Comparison of ENCODE assay signal across 30 cellular contexts in the genomic region with DNA sequence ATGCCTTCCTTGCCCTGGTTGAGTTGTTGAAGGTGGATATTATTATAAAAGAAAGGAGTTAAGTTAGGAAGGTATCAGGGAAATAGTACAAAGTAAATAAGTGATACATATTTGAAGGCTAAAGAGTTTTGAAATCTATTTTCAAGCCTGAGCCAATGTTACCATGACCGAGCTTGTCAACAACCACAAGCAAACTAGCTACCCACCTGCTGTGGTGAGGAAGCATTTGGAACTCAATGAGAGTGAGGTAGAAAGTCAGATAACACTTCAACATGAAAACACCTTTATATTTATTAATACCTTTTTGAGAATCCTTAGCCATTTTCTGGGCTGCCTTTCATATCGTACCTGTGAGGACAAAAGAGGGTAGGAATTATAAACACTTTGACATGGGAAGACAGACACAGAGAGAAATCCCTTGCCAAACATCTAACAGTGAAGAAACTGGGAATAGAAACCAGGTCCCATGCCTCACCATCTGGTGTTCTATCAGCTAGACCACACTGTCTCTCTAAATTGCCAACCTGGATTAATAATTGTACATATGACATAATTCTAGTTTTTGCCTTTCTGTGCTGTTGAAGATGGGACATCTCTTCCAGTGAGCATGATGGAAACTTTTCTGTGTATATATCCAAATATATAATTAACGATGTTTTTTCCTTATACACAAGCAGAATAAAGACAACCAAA.
"Had no signal": no experiment of that assay in that cellular context is flagged by ENCODE, and none has a peak within 500 bp of the region (broad histone marks: within the 10 kb centered on the region; RNA-seq: fewer than 3 reads in every experiment).

No MANE protein-coding gene starts in this region.

- H3K4me3 Mint-ChIP-seq: activated B cell treated with CpG ODN at 0.5 μM for 24 hours; activated CD4-positive, alpha-beta memory T cell treated with anti-CD3 and anti-CD28 coated beads, Interleukin-2, amount 10 ng/mL, durations not matched to agents 7 days and 5 days; activated CD8-positive, alpha-beta memory T cell treated with anti-CD3 and anti-CD28 coated beads, Interleukin-2, amount 10 ng/mL, durations not matched to agents 7 days and 5 days; activated naive CD4-positive, alpha-beta T cell treated with anti-CD3 and anti-CD28 coated beads, Interleukin-2, amount 10 ng/mL, durations not matched to agents 7 days and 5 days; activated naive CD8-positive, alpha-beta T cell; activated naive CD8-positive, alpha-beta T cell treated with anti-CD3 and anti-CD28 coated beads, Interleukin-2, amount 50 U/mL, for 24 hours; central memory CD8-positive, alpha-beta T cell had no signal

- H3K36me3 Mint-ChIP-seq: activated CD8-positive, alpha-beta memory T cell treated with anti-CD3 and anti-CD28 coated beads, Interleukin-2, amount 10 ng/mL, durations not matched to agents 7 days and 5 days; activated naive CD4-positive, alpha-beta T cell treated with anti-CD3 and anti-CD28 coated beads, Interleukin-2, amount 10 ng/mL, durations not matched to agents 7 days and 5 days; activated naive CD8-positive, alpha-beta T cell had no signal

- H3K4me2 ChIP-seq: PC-9 had no signal

- DNase-seq: activated B cell treated with CpG ODN at 0.5 μM for 24 hours; activated CD4-positive, alpha-beta memory T cell treated with anti-CD3 and anti-CD28 coated beads, Interleukin-2, amount 10 ng/mL, durations not matched to agents 7 days and 5 days; activated CD4-positive, alpha-beta T cell treated with anti-CD3 and anti-CD28 coated beads for 48 hours; activated CD4-positive, CD25-positive, alpha-beta regulatory T cell treated with anti-CD3 and anti-CD28 coated beads, Interleukin-2, amount 50 U/mL, for 72 hours; activated CD8-positive, alpha-beta memory T cell treated with anti-CD3 and anti-CD28 coated beads for 24 hours; activated CD8-positive, alpha-beta memory T cell treated with anti-CD3 and anti-CD28 coated beads, Interleukin-2, amount 10 ng/mL, durations not matched to agents 7 days and 5 days; activated CD8-positive, alpha-beta memory T cell treated with anti-CD3 and anti-CD28 coated beads, Interleukin-2, amount 50 U/mL, for 48 hours; activated effector memory CD4-positive, alpha-beta T cell treated with Interleukin-2 at 50 U/mL for 16 hours; activated naive CD4-positive, alpha-beta T cell treated with anti-CD3 and anti-CD28 coated beads, Interleukin-2, amount 10 ng/mL, durations not matched to agents 7 days and 5 days; activated naive CD8-positive, alpha-beta T cell treated with anti-CD3 and anti-CD28 coated beads, Interleukin-2, amount 50 U/mL, for 24 hours; activated T-cell treated with anti-CD3 and anti-CD28 coated beads, Interleukin-2, amount 50 U/mL, for 48 hours; anterior cingulate cortex; brain microvascular endothelial cell; NCI-H1105; NCI-H1417 treated with DMSO at 0.1 percent for 48 hours; NCI-H2029; NCI-H345; NCI-H524 treated with DMSO at 0.1 percent for 48 hours; PC-9; SIG-M5; T-helper 1 cell; T-helper 2 cell; T-helper 9 cell had no signal

- H3K27ac ChIP-seq: brain microvascular endothelial cell, cardiac muscle cell, PC-9, RWPE1, VCaP had no signal

- H3K4me3 ChIP-seq: cardiac muscle cell, PC-9 had no signal

- H3K27ac Mint-ChIP-seq: activated B cell treated with CpG ODN at 0.5 μM for 24 hours; activated CD4-positive, alpha-beta memory T cell treated with anti-CD3 and anti-CD28 coated beads, Interleukin-2, amount 10 ng/mL, durations not matched to agents 7 days and 5 days; activated CD8-positive, alpha-beta memory T cell treated with anti-CD3 and anti-CD28 coated beads, Interleukin-2, amount 10 ng/mL, durations not matched to agents 7 days and 5 days; activated naive CD4-positive, alpha-beta T cell treated with anti-CD3 and anti-CD28 coated beads, Interleukin-2, amount 10 ng/mL, durations not matched to agents 7 days and 5 days; activated naive CD8-positive, alpha-beta T cell; activated naive CD8-positive, alpha-beta T cell treated with anti-CD3 and anti-CD28 coated beads, Interleukin-2, amount 50 U/mL, for 24 hours had no signal

- H3K27me3 Mint-ChIP-seq: activated B cell treated with CpG ODN at 0.5 μM for 24 hours; activated CD4-positive, alpha-beta memory T cell treated with anti-CD3 and anti-CD28 coated beads, Interleukin-2, amount 10 ng/mL, durations not matched to agents 7 days and 5 days; activated CD8-positive, alpha-beta memory T cell treated with anti-CD3 and anti-CD28 coated beads, Interleukin-2, amount 10 ng/mL, durations not matched to agents 7 days and 5 days; activated naive CD4-positive, alpha-beta T cell treated with anti-CD3 and anti-CD28 coated beads, Interleukin-2, amount 10 ng/mL, durations not matched to agents 7 days and 5 days; activated naive CD8-positive, alpha-beta T cell; activated naive CD8-positive, alpha-beta T cell treated with anti-CD3 and anti-CD28 coated beads, Interleukin-2, amount 50 U/mL, for 24 hours; central memory CD8-positive, alpha-beta T cell had no signal

- ATAC-seq: activated CD8-positive, alpha-beta memory T cell treated with anti-CD3 and anti-CD28 coated beads, Interleukin-2, amount 10 ng/mL, durations not matched to agents 7 days and 5 days; activated naive CD8-positive, alpha-beta T cell treated with anti-CD3 and anti-CD28 coated beads, Interleukin-2, amount 50 U/mL, for 24 hours; Right ventricle myocardium inferior; SK-N-SH treated with all-trans-retinoic acid at 6 μM for 48 hours had no signal

- H3K27me3 ChIP-seq: brain microvascular endothelial cell, cardiac muscle cell had no signal

- H3K36me3 ChIP-seq: brain microvascular endothelial cell, cardiac muscle cell had no signal

- H3K4me1 Mint-ChIP-seq: activated B cell treated with CpG ODN at 0.5 μM for 24 hours; activated CD4-positive, alpha-beta memory T cell treated with anti-CD3 and anti-CD28 coated beads, Interleukin-2, amount 10 ng/mL, durations not matched to agents 7 days and 5 days; activated CD8-positive, alpha-beta memory T cell treated with anti-CD3 and anti-CD28 coated beads, Interleukin-2, amount 10 ng/mL, durations not matched to agents 7 days and 5 days; activated naive CD4-positive, alpha-beta T cell treated with anti-CD3 and anti-CD28 coated beads, Interleukin-2, amount 10 ng/mL, durations not matched to agents 7 days and 5 days; activated naive CD8-positive, alpha-beta T cell treated with anti-CD3 and anti-CD28 coated beads, Interleukin-2, amount 50 U/mL, for 24 hours; central memory CD8-positive, alpha-beta T cell had no signal

- H3K9me3 Mint-ChIP-seq: activated B cell treated with CpG ODN at 0.5 μM for 24 hours; activated naive CD4-positive, alpha-beta T cell treated with anti-CD3 and anti-CD28 coated beads, Interleukin-2, amount 10 ng/mL, durations not matched to agents 7 days and 5 days; activated naive CD8-positive, alpha-beta T cell treated with anti-CD3 and anti-CD28 coated beads, Interleukin-2, amount 50 U/mL, for 24 hours had no signal

- H2AFZ ChIP-seq: PC-9 had no signal
